Comparison of ENCODE assay signal across 8 cellular contexts in the genomic region with DNA sequence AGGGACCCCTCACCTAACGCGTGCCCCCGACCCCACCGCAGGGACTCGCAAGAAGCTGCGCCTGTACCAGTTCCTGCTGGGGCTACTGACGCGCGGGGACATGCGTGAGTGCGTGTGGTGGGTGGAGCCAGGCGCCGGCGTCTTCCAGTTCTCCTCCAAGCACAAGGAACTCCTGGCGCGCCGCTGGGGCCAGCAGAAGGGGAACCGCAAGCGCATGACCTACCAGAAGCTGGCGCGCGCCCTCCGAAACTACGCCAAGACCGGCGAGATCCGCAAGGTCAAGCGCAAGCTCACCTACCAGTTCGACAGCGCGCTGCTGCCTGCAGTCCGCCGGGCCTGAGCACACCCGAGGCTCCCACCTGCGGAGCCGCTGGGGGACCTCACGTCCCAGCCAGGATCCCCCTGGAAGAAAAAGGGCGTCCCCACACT. TPM values are rescaled to one million over a fixed set of nuclear protein-coding genes. Genes with fewer than 3 reads are reported as not detected.
DNase-seq lines count a peak whose midpoint lies in the region; ATAC-seq and TF ChIP-seq lines count a peak whose summit lies in the region.

No MANE protein-coding gene starts in this region.

- no peaks in the 10 kb centered on the region for H3K9me3 Mint-ChIP-seq in stimulated activated memory B cell treated with anti-CD40 and anti-IgM and Interleukin-4, amounts not matched to agents 10 μg/mL and 1 μg/mL and 100 μg/mL, for 72 hours

- H3K36me3 Mint-ChIP-seq in stimulated activated memory B cell treated with anti-CD40 and anti-IgM and Interleukin-4, amounts not matched to agents 10 μg/mL and 1 μg/mL and 100 μg/mL, for 72 hours: peaks cover 45% of the 10 kb centered on the region

- H3K27me3 ChIP-seq in colonic mucosa: peaks cover 13% of the 10 kb centered on the region

- H3K36me3 ChIP-seq in colonic mucosa: no peaks in the 10 kb centered on the region

- no peaks in the 10 kb centered on the region for H3K27me3 Mint-ChIP-seq in stimulated activated memory B cell treated with anti-CD40 and anti-IgM and Interleukin-4, amounts not matched to agents 10 μg/mL and 1 μg/mL and 100 μg/mL, for 72 hours

- H3K9ac ChIP-seq in colonic mucosa (ENCODE audit: low read depth in 2 of 2, low read length in 2 of 2): peak overlapping the region; percentile 35 to 63

- H3K4me1 Mint-ChIP-seq in stimulated activated memory B cell treated with anti-CD40 and anti-IgM and Interleukin-4, amounts not matched to agents 10 μg/mL and 1 μg/mL and 100 μg/mL, for 72 hours: peaks cover 82% of the 10 kb centered on the region

- peak; percentile 73 for DNase-seq in GDM1 (lab: John Stamatoyannopoulos, UW)
- DNase-seq in RWPE1 (ENCODE audit: low spot score): peak; percentile 17
- DNase-seq in colonic mucosa: peak; percentile 78
- peak; percentile 97 for DNase-seq in left kidney (ENCODE audit: low read depth, low spot score)
- DNase-seq in NAMALWA (ENCODE audit: low spot score): no peak

- H3K4me3 Mint-ChIP-seq in stimulated activated memory B cell treated with anti-CD40 and anti-IgM and Interleukin-4, amounts not matched to agents 10 μg/mL and 1 μg/mL and 100 μg/mL, for 72 hours: peak overlapping the region; percentile 46

- H3K27ac ChIP-seq in RWPE1: no peak overlapping the region
- no peak overlapping the region for H3K27ac ChIP-seq in colonic mucosa

- no peak for TF ChIP-seq CTCF in RWPE1 (conservative IDR thresholded peaks at IDR 0.05; ENCODE audit: low read depth)
- no peak for TF ChIP-seq CTCF in colonic mucosa (IDR thresholded peaks at IDR 0.05)

- ATAC-seq in stimulated activated memory B cell treated with anti-CD40 and anti-IgM and Interleukin-4, amounts not matched to agents 10 μg/mL and 1 μg/mL and 100 μg/mL, for 72 hours: peak; percentile 42
- ATAC-seq in HG03432 (IDR thresholded peaks at IDR 0.05; ENCODE audit: unreplicated experiment): no peak
- ATAC-seq in HG02840 (IDR thresholded peaks at IDR 0.05; ENCODE audit: low FRiP score, unreplicated experiment): no peak

- peak overlapping the region; percentile 14 for H3K4me3 ChIP-seq in colonic mucosa

- CTCF ChIA-PET in RWPE1 (lab: Yijun Ruan, JAX): interaction anchor here (0.5 kb wide), 1 partner anchor 59 kb away, joined by 6 read pairs; no protein-coding TSS in a partner anchor

- H3K4me1 ChIP-seq in colonic mucosa: no peaks in the 10 kb centered on the region

- POLR2A ChIA-PET in RWPE1 (lab: Yijun Ruan, JAX; ENCODE audit: low non-redundant PET): interaction anchor here (1.1 kb wide), 1 partner anchor 13 kb away, joined by 4 read pairs; no protein-coding TSS in a partner anchor

- no peaks in the 10 kb centered on the region for H3K9me3 ChIP-seq in colonic mucosa

- peak overlapping the region; percentile 94 for H3K27ac Mint-ChIP-seq in stimulated activated memory B cell treated with anti-CD40 and anti-IgM and Interleukin-4, amounts not matched to agents 10 μg/mL and 1 μg/mL and 100 μg/mL, for 72 hours

- intact Hi-C loops in colonic mucosa (cut with DNase I): no loop called here

RNA-seq across cellular contexts. Expression of a gene that starts 4.7 kb away (rescaled TPM):
- not detected for total RNA-seq in colonic mucosa

RNA-seq across cellular contexts. Expression of a gene that starts 9.3 kb away (rescaled TPM):
- total RNA-seq in colonic mucosa: 10 to 100 TPM; 32.5 to 46.0 TPM

RNA-seq across cellular contexts. Expression of a gene that starts 43.9 kb away (rescaled TPM):
- total RNA-seq in colonic mucosa: 10 to 100 TPM; 26.2 to 76.3 TPM

RNA-seq across cellular contexts. Expression of a gene that starts 48.3 kb away (rescaled TPM):
- total RNA-seq in colonic mucosa: 100 to 1,000 TPM; 112 to 163 TPM

RNA-seq across cellular contexts. Expression of a gene that starts 48.6 kb away (rescaled TPM):
- 1 to 10 TPM; 2.1 to 4.4 TPM for total RNA-seq in colonic mucosa
